19 cellular contexts compared by ENCODE assay signal in the genomic region with DNA sequence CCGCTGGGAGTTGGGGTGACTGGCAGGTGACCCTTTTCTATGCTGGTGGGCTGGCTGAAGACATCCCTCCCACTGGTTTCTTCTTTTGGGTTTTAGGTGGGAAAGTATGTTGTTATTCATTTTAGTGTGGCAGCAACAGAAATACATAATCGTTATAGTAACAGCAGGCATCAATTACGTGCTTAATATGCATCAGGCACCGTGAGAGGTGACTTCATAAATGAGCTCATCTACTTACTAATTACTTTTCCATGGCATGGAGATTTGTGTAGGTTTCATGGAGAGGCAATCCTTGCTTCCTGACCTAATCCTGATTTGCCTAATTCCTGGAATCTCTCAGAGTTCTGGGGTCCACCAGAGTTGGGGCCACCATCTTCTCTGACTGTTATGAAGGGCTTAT. TPM values are rescaled to one million over a fixed set of nuclear protein-coding genes. Genes with fewer than 3 reads are reported as not detected.
DNase-seq lines count a peak whose midpoint lies in the region; ATAC-seq and TF ChIP-seq lines count a peak whose summit lies in the region.
"Had no signal": no experiment of that assay in that cellular context is flagged by ENCODE, and none has a peak within 500 bp of the region (broad histone marks: within the 10 kb centered on the region; RNA-seq: fewer than 3 reads in every experiment).

No MANE protein-coding gene starts in this region.

- H3K27me3 ChIP-seq in CD4-positive, CD25-positive, alpha-beta regulatory T cell (ENCODE audit: control insufficient read depth, insufficient read depth, low read length), result no peaks in the 10 kb centered on the region
- peaks cover 0 to 6% (median 0%) of the 10 kb centered on the region in 45 donors for H3K27me3 ChIP-seq in dorsolateral prefrontal cortex
- H3K27me3 ChIP-seq: BE2C had no signal

- no peak overlapping the region for H3K4me3 Mint-ChIP-seq in CD4-positive, CD25-positive, alpha-beta regulatory T cell
- H3K4me3 Mint-ChIP-seq in T-helper 17 cell (no peak overlapping the region), immature natural killer cell (no peak overlapping the region)
- H3K4me3 Mint-ChIP-seq in stimulated activated memory B cell treated with anti-CD40 and anti-IgM and Interleukin-4, amounts not matched to agents 10 μg/mL and 1 μg/mL and 100 μg/mL, for 72 hours, result no peak overlapping the region
- H3K4me3 Mint-ChIP-seq: CD4-positive, alpha-beta T cell; IgD-negative memory B cell had no signal

- peaks cover 31% of the 10 kb centered on the region for H3K36me3 Mint-ChIP-seq in CD4-positive, CD25-positive, alpha-beta regulatory T cell
- H3K36me3 Mint-ChIP-seq in T-helper 17 cell (ENCODE audit: low read depth) (no peaks in the 10 kb centered on the region), immature natural killer cell (peaks cover 13 to 54% (median 46%) of the 10 kb centered on the region in 3 donors)
- peaks cover 54% of the 10 kb centered on the region for H3K36me3 Mint-ChIP-seq in stimulated activated memory B cell treated with anti-CD40 and anti-IgM and Interleukin-4, amounts not matched to agents 10 μg/mL and 1 μg/mL and 100 μg/mL, for 72 hours

- no peaks in the 10 kb centered on the region for H3K9me3 ChIP-seq in CD4-positive, CD25-positive, alpha-beta regulatory T cell (ENCODE audit: control insufficient read depth in 2 of 2, low read length in 2 of 2)
- no peaks in the 10 kb centered on the region for H3K9me3 ChIP-seq in T-helper 17 cell (ENCODE audit: control insufficient read depth, low read length, poor library complexity, severe bottlenecking)
- H3K9me3 ChIP-seq: BE2C, Caco-2, HAP-1 had no signal

- H3K27ac ChIP-seq in CD4-positive, CD25-positive, alpha-beta regulatory T cell (ENCODE audit: insufficient read depth, low read length, poor library complexity, severe bottlenecking), result no peak overlapping the region
- H3K27ac ChIP-seq in dorsolateral prefrontal cortex, result peak overlapping the region in 51 of 59 donors; percentile 2 to 100 (median 94)

- H3K4me3 ChIP-seq in CD4-positive, CD25-positive, alpha-beta regulatory T cell (ENCODE audit: low read depth, low read length), result no peak overlapping the region
- H3K4me3 ChIP-seq in dorsolateral prefrontal cortex, result no peak overlapping the region
- H3K4me3 ChIP-seq: HAP-1 had no signal

- no peaks in the 10 kb centered on the region for H3K9me3 Mint-ChIP-seq in CD4-positive, CD25-positive, alpha-beta regulatory T cell
- H3K9me3 Mint-ChIP-seq in stimulated activated memory B cell treated with anti-CD40 and anti-IgM and Interleukin-4, amounts not matched to agents 10 μg/mL and 1 μg/mL and 100 μg/mL, for 72 hours, result peaks cover 2% of the 10 kb centered on the region
- no peaks in the 10 kb centered on the region for H3K9me3 Mint-ChIP-seq in immature natural killer cell
- H3K9me3 Mint-ChIP-seq: CD4-positive, alpha-beta T cell; IgD-negative memory B cell had no signal

- H3K4me1 Mint-ChIP-seq in CD4-positive, CD25-positive, alpha-beta regulatory T cell, result peaks cover 0 to 9% (median 7%) of the 10 kb centered on the region in 4 donors
- peaks cover 6% of the 10 kb centered on the region for H3K4me1 Mint-ChIP-seq in T-helper 17 cell
- peaks cover 48% of the 10 kb centered on the region for H3K4me1 Mint-ChIP-seq in stimulated activated memory B cell treated with anti-CD40 and anti-IgM and Interleukin-4, amounts not matched to agents 10 μg/mL and 1 μg/mL and 100 μg/mL, for 72 hours
- H3K4me1 Mint-ChIP-seq in immature natural killer cell, result no peaks in the 10 kb centered on the region

- H3K27ac Mint-ChIP-seq in CD4-positive, CD25-positive, alpha-beta regulatory T cell, result peak overlapping the region in 2 of 3 donors; percentile 33 to 60
- peak overlapping the region; percentile 45 for H3K27ac Mint-ChIP-seq in T-helper 17 cell
- H3K27ac Mint-ChIP-seq in stimulated activated memory B cell treated with anti-CD40 and anti-IgM and Interleukin-4, amounts not matched to agents 10 μg/mL and 1 μg/mL and 100 μg/mL, for 72 hours, result peak overlapping the region; percentile 68
- peak overlapping the region in 2 of 6 donors; percentile 38 to 53 for H3K27ac Mint-ChIP-seq in immature natural killer cell
- H3K27ac Mint-ChIP-seq: CD4-positive, alpha-beta T cell; IgD-negative memory B cell had no signal

- no peak for ATAC-seq in CD4-positive, CD25-positive, alpha-beta regulatory T cell (ENCODE audit: low read depth in 2 of 2)
- ATAC-seq in T-helper 17 cell, result no peak
- ATAC-seq in stimulated activated memory B cell treated with anti-CD40 and anti-IgM and Interleukin-4, amounts not matched to agents 10 μg/mL and 1 μg/mL and 100 μg/mL, for 72 hours, result no peak
- ATAC-seq in Right ventricle myocardium superior (ENCODE audit: poor library complexity), result no peak

- no peaks in the 10 kb centered on the region for H3K4me1 ChIP-seq in CD4-positive, CD25-positive, alpha-beta regulatory T cell (ENCODE audit: control insufficient read depth, insufficient read depth, low read length, poor library complexity, severe bottlenecking)
- H3K4me1 ChIP-seq: Caco-2, HAP-1 had no signal

- no peaks in the 10 kb centered on the region for H3K27me3 Mint-ChIP-seq in CD4-positive, CD25-positive, alpha-beta regulatory T cell
- no peaks in the 10 kb centered on the region for H3K27me3 Mint-ChIP-seq in T-helper 17 cell
- peaks cover 16% of the 10 kb centered on the region for H3K27me3 Mint-ChIP-seq in stimulated activated memory B cell treated with anti-CD40 and anti-IgM and Interleukin-4, amounts not matched to agents 10 μg/mL and 1 μg/mL and 100 μg/mL, for 72 hours
- peaks cover 0 to 3% (median 0%) of the 10 kb centered on the region in 3 donors for H3K27me3 Mint-ChIP-seq in immature natural killer cell (ENCODE audit: low read depth in 3 of 3)
- H3K27me3 Mint-ChIP-seq: CD4-positive, alpha-beta T cell had no signal

- intact Hi-C loops in dorsolateral prefrontal cortex (cut with DNase I) (no loop called here), Right ventricle myocardium superior (cut with DNase I) (no loop called here)

- H3K36me3 ChIP-seq in CD4-positive, CD25-positive, alpha-beta regulatory T cell (ENCODE audit: control insufficient read depth, insufficient read depth, low read length), result peaks cover 16% of the 10 kb centered on the region
- H3K36me3 ChIP-seq: HAP-1 had no signal

- TF ChIP-seq CTCF in dorsolateral prefrontal cortex (IDR thresholded peaks at IDR 0.05 in 54 of 56, conservative IDR thresholded peaks at IDR 0.05 in 2 of 56; ENCODE audit: low read depth in 1 of 56, partially characterized antibody in 56 of 56), result no peak

- no peak for DNase-seq in CD4-positive, CD25-positive, alpha-beta regulatory T cell
- DNase-seq in T-helper 17 cell (no peak), dorsolateral prefrontal cortex (no peak), D341Med (ENCODE audit: low spot score) (no peak), immature natural killer cell (no peak), Right ventricle myocardium superior (no peak), occipital lobe (lab: John Stamatoyannopoulos, UW) (no peak)
- DNase-seq: 8988T; BE2C; C1 segment of cervical spinal cord; Caco-2; CD4-positive, alpha-beta T cell; DMS79 treated with DMSO at 0.1 percent for 48 hours; GF-D8; KBM-7 had no signal

RNA-seq across cellular contexts. Expression of a gene that starts 13.4 kb away (rescaled TPM):
- total RNA-seq in CD4-positive, CD25-positive, alpha-beta regulatory T cell, result not detected
- 1 to 10 TPM in 3 of 4 donors, under 1 TPM in 1; 0.25 to 2.0 (median 1.4) TPM for polyA plus RNA-seq in CD4-positive, CD25-positive, alpha-beta regulatory T cell
- under 1 TPM in 1 of 2 donors, not detected in 1; 0.50 TPM for total RNA-seq in T-helper 17 cell
- 1 to 10 TPM in 1 of 120 experiments, not detected in 119; 1.0 TPM for total RNA-seq in dorsolateral prefrontal cortex
- polyA plus RNA-seq in immature natural killer cell, result under 1 TPM in 2 of 3 donors, not detected in 1; 0.37 to 1.00 TPM
- not detected for total RNA-seq in Right ventricle myocardium superior
- not detected for total RNA-seq in occipital lobe
- total RNA-seq: Caco-2, H4 had no signal

RNA-seq across cellular contexts. Expression of a gene that starts 31.4 kb away (rescaled TPM):
- 19.5 TPM for total RNA-seq in CD4-positive, CD25-positive, alpha-beta regulatory T cell
- polyA plus RNA-seq in CD4-positive, CD25-positive, alpha-beta regulatory T cell, result 1 to 10 TPM; 2.3 to 4.8 (median 2.7) TPM
- total RNA-seq in T-helper 17 cell (10 to 100 TPM in 1 of 2 donors, 1 to 10 TPM in 1; 7.0 to 12.6 TPM), dorsolateral prefrontal cortex (100 to 1,000 TPM in 1 of 120 experiments, 10 to 100 TPM in 91, 1 to 10 TPM in 28; 3.0 to 100 (median 19.1) TPM), Right ventricle myocardium superior (0.62 TPM), occipital lobe (0.94 TPM)
- 10 to 100 TPM in 1 of 3 donors, 1 to 10 TPM in 1, under 1 TPM in 1; 0.91 to 19.0 (median 9.8) TPM for polyA plus RNA-seq in immature natural killer cell

RNA-seq across cellular contexts. Expression of a gene that starts 35.9 kb away (rescaled TPM):
- total RNA-seq in CD4-positive, CD25-positive, alpha-beta regulatory T cell, result 273 TPM
- 100 to 1,000 TPM; 204 to 255 (median 228) TPM for polyA plus RNA-seq in CD4-positive, CD25-positive, alpha-beta regulatory T cell
- 100 to 1,000 TPM; 216 to 233 TPM for total RNA-seq in T-helper 17 cell
- 10 to 100 TPM in 4 of 120 experiments, 1 to 10 TPM in 116; 1.1 to 12.8 (median 3.8) TPM for total RNA-seq in dorsolateral prefrontal cortex
- 100 to 1,000 TPM; 353 to 582 (median 359) TPM for polyA plus RNA-seq in immature natural killer cell
- total RNA-seq in Right ventricle myocardium superior, result 1.5 TPM
- total RNA-seq in occipital lobe, result 2.2 TPM
- total RNA-seq: H4 had no signal

Comparison
In these comparisons a context has a peak if more than half of its experiments do, and no peak if none do; other contexts are left out.
1. RNA of a gene that starts 35.9 kb away (total RNA-seq): 273 TPM in CD4-positive, CD25-positive, alpha-beta regulatory T cell (single experiment) and 216 to 233 TPM in T-helper 17 cell; 1.1 to 12.8 TPM in dorsolateral prefrontal cortex, 2.2 TPM in occipital lobe (single experiment) and 1.5 TPM in Right ventricle myocardium superior (single experiment); every median in the first group is over 10 times any median in the second.